12 cellular contexts compared by ENCODE assay signal in the genomic region with DNA sequence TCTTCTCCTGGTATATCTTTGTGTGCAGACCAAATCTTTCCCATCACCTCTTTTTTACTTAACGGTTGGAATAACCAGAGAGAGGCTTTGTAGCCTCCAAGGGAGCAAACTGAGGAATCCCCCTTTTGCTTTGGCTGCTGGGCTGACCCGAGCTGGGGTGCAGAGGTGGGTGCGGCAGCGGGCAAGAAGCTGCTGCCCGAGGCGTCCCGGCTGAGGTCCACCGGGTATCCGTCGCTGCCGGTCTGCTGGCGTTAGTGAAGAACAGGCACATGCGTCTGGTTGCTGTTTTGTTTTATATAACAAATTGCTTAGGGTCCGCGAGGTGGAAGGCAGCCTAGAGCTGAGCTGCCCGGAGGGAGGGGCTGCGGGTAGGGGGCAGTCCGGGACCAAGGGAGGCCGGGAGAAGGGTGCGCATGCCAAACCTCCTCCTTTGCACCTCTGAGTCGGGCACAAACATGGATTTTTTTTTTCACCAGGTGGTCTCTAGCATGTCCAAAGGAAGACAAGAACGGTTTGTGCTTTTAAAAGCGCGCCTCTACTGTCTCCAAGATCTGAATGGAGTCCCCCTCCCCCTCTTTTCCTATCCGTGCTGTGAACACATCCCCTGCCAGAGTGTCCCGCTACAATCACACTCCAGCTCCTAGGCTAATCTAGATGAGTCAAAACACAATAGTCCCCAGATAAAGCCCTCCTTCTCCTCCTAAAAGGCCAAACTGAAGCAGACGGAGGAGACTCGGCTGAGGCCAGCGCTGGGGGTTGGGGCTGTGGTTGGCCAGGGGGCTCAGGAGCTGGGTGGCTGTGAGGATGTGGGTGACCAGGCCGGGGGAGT. TPM values are rescaled to one million over a fixed set of nuclear protein-coding genes. Genes with fewer than 3 reads are reported as not detected.
DNase-seq lines count a peak whose midpoint lies in the region; ATAC-seq, FAIRE-seq and TF ChIP-seq lines count a peak whose summit lies in the region.
"Had no signal": no experiment of that assay in that cellular context is flagged by ENCODE, and none has a peak within 500 bp of the region (broad histone marks: within the 10 kb centered on the region; RNA-seq: fewer than 3 reads in every experiment).

No MANE protein-coding gene starts in this region.

- H4K8ac ChIP-seq in neuronal stem cell (ENCODE audit: low read depth, low read length): no peak overlapping the region

- CTCF ChIA-PET in endothelial cell of umbilical vein (lab: Charles Lee): interaction anchor here (1.7 kb wide), 1 partner anchor 176 kb away, joined by 7 read pairs; no protein-coding TSS in a partner anchor

- TF ChIP-seq POLR2A in endothelial cell of umbilical vein (IDR thresholded peaks at IDR 0.05; ENCODE audit: low read depth, low read length) (no peak), spleen (IDR thresholded peaks at IDR 0.05) (no peak)

- peak overlapping the region; percentile 59 for H3K4me2 ChIP-seq in endothelial cell of umbilical vein (ENCODE audit: insufficient read depth, low read length)
- peak overlapping the region; percentile 14 for H3K4me2 ChIP-seq in neuronal stem cell (ENCODE audit: insufficient read depth, low read length, poor library complexity, severe bottlenecking)

- dilution Hi-C loops in endothelial cell of umbilical vein (cut with MboI; ENCODE audit: extremely low pct_ligation_motif_present, low sequenced_read_pairs): no loop called here

- H2AFZ ChIP-seq in endothelial cell of umbilical vein (ENCODE audit: low read depth, low read length) (peak overlapping the region; percentile 15), neuronal stem cell (ENCODE audit: low read length) (peak overlapping the region; percentile 9)

- H3K4me3 ChIP-seq in GM06990 (replicated peaks; ENCODE audit: low read depth, low read length) (peak overlapping the region; percentile 44), NT2/D1 (ENCODE audit: insufficient read length, low read depth) (peak overlapping the region; percentile 9), endothelial cell of umbilical vein (replicated peaks in 1 of 3; ENCODE audit: insufficient read depth in 1 of 3, low read depth in 1 of 3, low read length in 3 of 3) (peak overlapping the region; percentile 12 to 19 (median 14)), neuronal stem cell (ENCODE audit: low read length in 2 of 2) (no peak overlapping the region), spleen (no peak overlapping the region)
- H3K4me3 ChIP-seq: adrenal gland had no signal

- H4K91ac ChIP-seq in neuronal stem cell (ENCODE audit: low read depth, low read length, poor library complexity): no peak overlapping the region

- H3K27me3 ChIP-seq in GM06990 (replicated peaks; ENCODE audit: control insufficient read depth, insufficient read depth, low read length): peaks cover 4% of the 10 kb centered on the region
- H3K27me3 ChIP-seq in NT2/D1 (ENCODE audit: insufficient read depth, insufficient read length): peaks cover 76% of the 10 kb centered on the region
- peaks cover 0 to 8% of the 10 kb centered on the region in 2 experiments for H3K27me3 ChIP-seq in endothelial cell of umbilical vein (ENCODE audit: control insufficient read depth in 2 of 2, insufficient read depth in 2 of 2, low read length in 2 of 2)
- H3K27me3 ChIP-seq in neuronal stem cell (ENCODE audit: control insufficient read depth in 3 of 3, insufficient read depth in 3 of 3, low read depth in 1 of 3, low read length in 3 of 3): peaks cover 74 to 100% (median 100%) of the 10 kb centered on the region in 3 experiments
- H3K27me3 ChIP-seq in spleen (replicated peaks in 1 of 7): peaks cover 20 to 100% (median 100%) of the 10 kb centered on the region in 7 donors

- H3K4me1 ChIP-seq in NT2/D1 (ENCODE audit: insufficient read depth, insufficient read length) (peaks cover 18% of the 10 kb centered on the region), endothelial cell of umbilical vein (ENCODE audit: control insufficient read depth, extremely low read depth, insufficient read depth, low read length) (peaks cover 62% of the 10 kb centered on the region), neuronal stem cell (ENCODE audit: control insufficient read depth in 2 of 2, insufficient read depth in 1 of 2, low read depth in 1 of 2, low read length in 2 of 2) (peaks cover 3 to 22% of the 10 kb centered on the region in 2 donors), spleen (peaks cover 40 to 96% (median 79%) of the 10 kb centered on the region in 6 donors)

- BruUV-seq in endothelial cell of umbilical vein (replicated peaks; lab: Mats Ljungman, UMichigan): no TSS peak

- no peak overlapping the region for H3K4ac ChIP-seq in neuronal stem cell (ENCODE audit: low read length)

- H2BK15ac ChIP-seq in neuronal stem cell (ENCODE audit: low read length): no peak overlapping the region

- peak; percentile 89 for FAIRE-seq in endothelial cell of umbilical vein (lab: Jason Lieb, UNC)

- no peaks in the 10 kb centered on the region for H3K9me3 ChIP-seq in NT2/D1 (ENCODE audit: insufficient read depth, low read length)
- no peaks in the 10 kb centered on the region for H3K9me3 ChIP-seq in endothelial cell of umbilical vein (replicated peaks; ENCODE audit: control insufficient read depth, insufficient read depth, low read length)
- H3K9me3 ChIP-seq in neuronal stem cell (replicated peaks in 1 of 2; ENCODE audit: control insufficient read depth in 2 of 2, insufficient read depth in 1 of 2, low read depth in 1 of 2, low read length in 2 of 2): peaks cover 0 to 3% of the 10 kb centered on the region in 2 donors
- H3K9me3 ChIP-seq in spleen: no peaks in the 10 kb centered on the region
- H3K9me3 ChIP-seq: adrenal gland had no signal

- H2AK5ac ChIP-seq in neuronal stem cell (ENCODE audit: low read depth, low read length): peak overlapping the region; percentile 34

- H4K20me1 ChIP-seq in endothelial cell of umbilical vein (replicated peaks; ENCODE audit: control insufficient read depth, extremely low read depth, insufficient read depth, low read length): no peaks in the 10 kb centered on the region

- H2BK120ac ChIP-seq in neuronal stem cell (ENCODE audit: low read depth, low read length): no peak overlapping the region

- intact Hi-C loops in endothelial cell of umbilical vein (cut with micrococcal nuclease) (no loop called here), spleen (cut with DNase I; ENCODE audit: low total_unique reads) (no loop called here)

- peak overlapping the region; percentile 7 for H3K27ac ChIP-seq in endothelial cell of umbilical vein (ENCODE audit: insufficient read depth, low read depth, low read length)
- H3K27ac ChIP-seq in neuronal stem cell (replicated peaks; ENCODE audit: low read length): no peak overlapping the region
- H3K27ac ChIP-seq in spleen: no peak overlapping the region

- WGBS in neuronal stem cell (ENCODE audit: extremely low coverage in 2 of 2, insufficient read length in 2 of 2, insufficient replicate concordance in 1 of 2), 2 donors: no CpG with 5 or more reads among the region's 30 CpGs
- WGBS in spleen, 5 donors: 6 to 14% (median 11%) methylated on average over 24 to 30 of the region's 30 CpGs

- POLR2A ChIA-PET in endothelial cell of umbilical vein (lab: Charles Lee): interaction anchor here (1.1 kb wide), 1 partner anchor 13 kb away, joined by 5 read pairs; no protein-coding TSS in a partner anchor

- DNase-seq in GM06990 (ENCODE audit: extremely low read depth, insufficient read length) (peak; percentile 52), NT2/D1 (ENCODE audit: low read depth, low spot score) (no peak), endothelial cell of umbilical vein (ENCODE audit: low read depth, low spot score) (peak; percentile 59), neuronal stem cell (ENCODE audit: low spot score) (peak; percentile 52), NCI-H146 (lab: John Stamatoyannopoulos, UW) (no peak), spleen (no peak)
- DNase-seq: adrenal gland, NCI-H1048, NCI-H446, right cardiac atrium had no signal

- H3K79me1 ChIP-seq in neuronal stem cell (ENCODE audit: low read depth, low read length): no peaks in the 10 kb centered on the region

- no peaks in the 10 kb centered on the region for H3K36me3 ChIP-seq in GM06990 (ENCODE audit: control insufficient read depth, insufficient read depth, low read length)
- H3K36me3 ChIP-seq in NT2/D1 (ENCODE audit: insufficient read depth, insufficient read length, low read length): no peaks in the 10 kb centered on the region
- H3K36me3 ChIP-seq in endothelial cell of umbilical vein (ENCODE audit: control insufficient read depth in 2 of 2, extremely low read depth in 1 of 2, insufficient read depth in 2 of 2, low read length in 2 of 2): no peaks in the 10 kb centered on the region
- no peaks in the 10 kb centered on the region for H3K36me3 ChIP-seq in neuronal stem cell (replicated peaks in 1 of 2; ENCODE audit: control insufficient read depth in 2 of 2, insufficient read depth in 2 of 2, low read length in 2 of 2)
- no peaks in the 10 kb centered on the region for H3K36me3 ChIP-seq in spleen
- H3K36me3 ChIP-seq: adrenal gland had no signal

- no peak for ATAC-seq in HG03108 (IDR thresholded peaks at IDR 0.05; ENCODE audit: unreplicated experiment)
- ATAC-seq: Panc1, right cardiac atrium had no signal

- no peak overlapping the region for H2BK12ac ChIP-seq in neuronal stem cell (ENCODE audit: low read length)

- H3K79me2 ChIP-seq in endothelial cell of umbilical vein (ENCODE audit: control insufficient read depth, insufficient read depth, low read length): peaks cover 37% of the 10 kb centered on the region

- H3K9me1 ChIP-seq in endothelial cell of umbilical vein (replicated peaks; ENCODE audit: control insufficient read depth, extremely low read depth, insufficient read depth, low read length): no peaks in the 10 kb centered on the region

- no peak overlapping the region for H2BK5ac ChIP-seq in neuronal stem cell (ENCODE audit: low read length)

- H3K9ac ChIP-seq in NT2/D1 (ENCODE audit: insufficient read length, low read depth) (no peak overlapping the region), endothelial cell of umbilical vein (replicated peaks; ENCODE audit: extremely low read depth, insufficient read depth, low read length) (peak overlapping the region; percentile 34), neuronal stem cell (ENCODE audit: low read depth, low read length, poor library complexity) (no peak overlapping the region)

- peak overlapping the region; percentile 48 for H3K18ac ChIP-seq in neuronal stem cell (ENCODE audit: low read length)

- peak overlapping the region; percentile 93 for H3K23ac ChIP-seq in neuronal stem cell (ENCODE audit: low read depth, low read length, poor library complexity)

- TF ChIP-seq CTCF in GM06990 (IDR thresholded peaks at IDR 0.05; ENCODE audit: insufficient read depth, low read length, poor library complexity, severe bottlenecking): no peak
- no peak for TF ChIP-seq CTCF in endothelial cell of umbilical vein (IDR thresholded peaks at IDR 0.05; ENCODE audit: extremely low read depth in 1 of 2, insufficient read depth in 1 of 2, low read depth in 1 of 2, low read length in 2 of 2)
- no peak for TF ChIP-seq CTCF in spleen (IDR thresholded peaks at IDR 0.05 in 8 of 11, conservative IDR thresholded peaks at IDR 0.05 in 3 of 11)

- H3K14ac ChIP-seq in neuronal stem cell (ENCODE audit: low read length): peak overlapping the region; percentile 58

RNA-seq across cellular contexts. Expression of a gene that starts 6.8 kb away (rescaled TPM):
- total RNA-seq in endothelial cell of umbilical vein (30.9 and 33.0 TPM in 2 replicates), spleen (10 to 100 TPM in 2 of 7 donors, 1 to 10 TPM in 5; 3.9 to 15.4 (median 8.8) TPM)
- polyA plus RNA-seq in endothelial cell of umbilical vein (7.2 and 9.3 TPM in 2 replicates), spleen (1 to 10 TPM; 2.2 to 4.4 (median 3.5) TPM)
- 6.7 and 7.0 TPM in 2 replicates for polyA plus RNA-seq in endothelial cell of umbilical vein (2011; cell fraction: cytosol; rRNA removed)
- 13.5 and 14.3 TPM in 2 replicates for polyA plus RNA-seq in endothelial cell of umbilical vein (2011; cell fraction: nucleus; rRNA removed)
- 16.6 and 19.7 TPM in 2 replicates for polyA plus RNA-seq in endothelial cell of umbilical vein (2012)
- polyA minus RNA-seq in endothelial cell of umbilical vein: 2.5 TPM in 2 replicates
- not detected for polyA minus RNA-seq in endothelial cell of umbilical vein (2011; cell fraction: cytosol; rRNA and poly(A)+ RNA removed)
- polyA minus RNA-seq in endothelial cell of umbilical vein (2011; cell fraction: nucleus; rRNA and poly(A)+ RNA removed): 5.0 and 8.9 TPM in 2 replicates
- 0.33 TPM for polyA plus RNA-seq in neuronal stem cell (2013, experiment 1 of 2)
- polyA plus RNA-seq in neuronal stem cell (2013, experiment 2 of 2): 0.40 TPM

Comparison
In these comparisons a context has a peak if more than half of its experiments do, and no peak if none do; other contexts are left out.
1. DNase-seq: peak in GM06990 (single experiment), endothelial cell of umbilical vein (single experiment) and neuronal stem cell (single experiment); none in NT2/D1 (single experiment), NCI-H146 (single experiment) and spleen (single experiment).
2. H3K4me3 ChIP-seq: peak in GM06990 (single experiment), NT2/D1 (single experiment) and endothelial cell of umbilical vein (3 of 3); none in neuronal stem cell (0 of 2) and spleen (0 of 8).